ENCODE assay signal across 1 cellular context in the genomic region with DNA sequence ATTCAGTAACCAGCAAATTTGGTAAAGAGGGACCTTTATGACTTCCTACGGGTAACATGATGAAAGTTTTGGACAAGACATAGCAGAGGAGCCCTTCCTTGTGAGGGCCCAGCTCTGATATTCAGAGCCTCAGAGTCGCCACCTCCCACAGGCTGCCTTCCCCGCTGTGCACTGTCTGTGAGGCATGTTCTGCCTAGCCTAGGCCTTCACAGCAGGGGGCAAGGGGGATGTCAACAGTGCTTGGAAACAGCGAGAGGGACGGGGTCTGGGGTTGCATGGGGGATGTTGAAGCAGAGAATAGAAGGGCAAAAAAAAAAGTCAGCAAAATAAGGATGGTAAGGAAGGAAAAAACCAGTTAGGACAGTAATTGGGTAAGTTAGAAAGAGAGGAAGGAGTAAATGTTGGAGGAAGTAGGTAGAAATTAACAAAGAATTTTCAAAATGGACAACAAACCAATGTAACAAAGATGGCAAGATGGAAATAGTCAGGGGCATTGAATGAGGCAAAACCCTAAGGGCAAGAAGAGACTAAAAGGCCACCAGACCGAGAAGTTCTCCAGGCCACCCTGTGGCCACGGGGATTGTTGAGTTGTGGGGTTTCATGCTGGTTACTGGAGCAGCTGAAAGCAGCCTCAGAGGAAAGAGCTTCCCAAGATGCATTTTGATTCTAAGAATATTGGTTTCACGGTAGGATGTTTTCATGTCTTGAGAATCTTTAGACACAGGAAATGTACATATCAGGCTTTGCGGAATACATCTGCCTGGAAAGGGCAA.
TF ChIP-seq lines count a peak whose summit lies in the region.

No MANE protein-coding gene starts in this region.

TF ChIP-seq in H1, 55 proteins besides CTCF, POLR2A, EP300 and RAD21 (continued from another document):
- TF ChIP-seq, protein P1, sequence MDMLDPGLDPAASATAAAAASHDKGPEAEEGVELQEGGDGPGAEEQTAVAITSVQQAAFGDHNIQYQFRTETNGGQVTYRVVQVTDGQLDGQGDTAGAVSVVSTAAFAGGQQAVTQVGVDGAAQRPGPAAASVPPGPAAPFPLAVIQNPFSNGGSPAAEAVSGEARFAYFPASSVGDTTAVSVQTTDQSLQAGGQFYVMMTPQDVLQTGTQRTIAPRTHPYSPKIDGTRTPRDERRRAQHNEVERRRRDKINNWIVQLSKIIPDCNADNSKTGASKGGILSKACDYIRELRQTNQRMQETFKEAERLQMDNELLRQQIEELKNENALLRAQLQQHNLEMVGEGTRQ (IDR thresholded peaks at IDR 0.05; ENCODE audit: low read length), result no peak
- no peak for TF ChIP-seq RFX5 (IDR thresholded peaks at IDR 0.05; ENCODE audit: borderline replicate concordance, low read depth, low read length)
- no peak for TF ChIP-seq JUN (IDR thresholded peaks at IDR 0.05; ENCODE audit: low read depth, low read length)
- TF ChIP-seq SRF (IDR thresholded peaks at IDR 0.05; ENCODE audit: low read depth, low read length), result no peak
- no peak for TF ChIP-seq SP2 (IDR thresholded peaks at IDR 0.05; ENCODE audit: low read length)
- no peak for TF ChIP-seq BACH1 (IDR thresholded peaks at IDR 0.05; ENCODE audit: low read length)
- TF ChIP-seq HDAC2 (IDR thresholded peaks at IDR 0.05; ENCODE audit: borderline replicate concordance in 1 of 2, low read depth in 2 of 2, low read length in 2 of 2), result no peak
